12 cellular contexts compared by ENCODE assay signal in genomic region chr4:152605641-152606304, GRCh38.
DNase-seq lines count a peak whose midpoint lies in the region; ATAC-seq and TF ChIP-seq lines count a peak whose summit lies in the region.
"Had no signal": no experiment of that assay in that cellular context is flagged by ENCODE, and none has a peak within 500 bp of the region (broad histone marks: within the 10 kb centered on the region; RNA-seq: fewer than 3 reads in every experiment).

No MANE protein-coding gene starts in this region.

- no peak overlapping the region for H3K4me3 ChIP-seq in fibroblast of the aortic adventitia (ENCODE audit: low read depth, low read length)
- H3K4me3 ChIP-seq in psoas muscle, result no peak overlapping the region

- peak; percentile 68 for DNase-seq in GM04504 (ENCODE audit: low read depth)
- peak; percentile 81 for DNase-seq in RPMI7951 (ENCODE audit: low read depth)
- peak; percentile 37 for DNase-seq in fibroblast of the aortic adventitia (ENCODE audit: low read depth)
- DNase-seq in psoas muscle, result no peak
- DNase-seq in NCI-H2107 treated with DMSO at 0.1 percent for 48 hours (lab: John Stamatoyannopoulos, UW; ENCODE audit: unreplicated experiment), result no peak
- DNase-seq in ureter (ENCODE audit: low spot score), result no peak
- no peak for DNase-seq in iPS-NIHi11 (ENCODE audit: low spot score)
- DNase-seq: activated T-cell treated with anti-CD3 and anti-CD28 coated beads, Interleukin-2, amount 50 U/mL, for 1 hour; DMS153; MV-4-11; SW 1271 had no signal

- no peak for TF ChIP-seq CTCF in fibroblast of the aortic adventitia (IDR thresholded peaks at IDR 0.05; ENCODE audit: insufficient read depth, low read length)
- TF ChIP-seq CTCF in psoas muscle (IDR thresholded peaks at IDR 0.05), result no peak

- ATAC-seq in psoas muscle (peak; percentile 72 to 91 (median 78)), HG02763 (IDR thresholded peaks at IDR 0.05; ENCODE audit: unreplicated experiment) (no peak)

- H3K27me3 ChIP-seq in psoas muscle (ENCODE audit: insufficient read depth in 3 of 3, low read length in 2 of 3), result peaks cover 0 to 2% (median 0%) of the 10 kb centered on the region in 3 donors

- no peaks in the 10 kb centered on the region for H3K4me1 ChIP-seq in psoas muscle

- no peaks in the 10 kb centered on the region for H3K36me3 ChIP-seq in psoas muscle (ENCODE audit: insufficient read depth in 1 of 2, low read depth in 1 of 2)

- H3K9me3 ChIP-seq in psoas muscle, result no peaks in the 10 kb centered on the region

- H3K27ac ChIP-seq in psoas muscle, result peak overlapping the region; percentile 7

- 18 to 23% (median 21%) methylated on average over 10 of the region's 10 CpGs for WGBS in psoas muscle, 3 donors

- intact Hi-C loops in psoas muscle (cut with DNase I), result no loop called here

Comparison
In these comparisons a context has a peak if more than half of its experiments do, and no peak if none do; other contexts are left out.
1. DNase-seq: peak in GM04504 (single experiment), RPMI7951 (single experiment) and fibroblast of the aortic adventitia (single experiment); none in psoas muscle (0 of 2), NCI-H2107 treated with DMSO at 0.1 percent for 48 hours (single experiment), ureter (single experiment) and iPS-NIHi11 (single experiment).